8 cellular contexts compared by ENCODE assay signal in the genomic region with DNA sequence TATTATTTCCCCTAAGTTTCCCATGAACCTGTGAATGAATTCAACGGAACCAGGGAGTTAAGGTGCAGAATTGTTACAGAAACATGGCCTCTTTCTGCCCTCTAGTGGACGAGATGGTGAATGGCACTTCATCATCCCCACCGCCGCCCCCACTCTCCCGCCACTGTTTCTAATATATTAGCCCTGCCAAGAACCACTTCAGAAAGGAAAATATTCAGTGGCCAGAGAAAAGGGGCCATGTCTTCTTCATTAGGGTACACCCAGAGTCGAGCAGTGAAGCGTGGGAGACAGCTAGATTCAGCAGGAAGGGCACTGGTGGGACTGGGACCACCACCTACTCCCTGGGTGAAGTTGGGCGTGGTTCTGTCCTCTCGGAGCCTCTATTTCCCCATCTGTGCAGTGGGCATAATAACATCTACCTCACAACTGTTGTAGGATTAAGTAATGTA. TPM values are rescaled to one million over a fixed set of nuclear protein-coding genes. Genes with fewer than 3 reads are reported as not detected.
DNase-seq lines count a peak whose midpoint lies in the region; ATAC-seq and TF ChIP-seq lines count a peak whose summit lies in the region.

No MANE protein-coding gene starts in this region.

- H4K20me1 ChIP-seq in GM23338 (replicated peaks; ENCODE audit: insufficient read depth), result no peaks in the 10 kb centered on the region

- H3K4me1 Mint-ChIP-seq in GM23338, result peaks cover 6% of the 10 kb centered on the region; the same call in 2 of the 3 replicates

- DNase-seq in BJ (ENCODE audit: low read depth), result no peak
- DNase-seq in GM23338 (ENCODE audit: low spot score), result peak; percentile 72
- DNase-seq in NCI-H82 treated with DMSO at 0.1 percent for 48 hours (lab: John Stamatoyannopoulos, UW; ENCODE audit: unreplicated experiment), result peak; percentile 5
- peak; percentile 71 for DNase-seq in activated effector memory CD4-positive, alpha-beta T cell treated with anti-CD3 and anti-CD28 coated beads, Interleukin-2, amount 50 U/mL, for 16 hours
- DNase-seq in heart right ventricle, result peak in 1 of 2 donors; percentile 45
- DNase-seq in gastrocnemius medialis, result no peak
- DNase-seq in lower leg skin (ENCODE audit: low spot score in 2 of 2), result no peak

- H3K4me2 ChIP-seq in GM23338, result no peak overlapping the region

- intact Hi-C loops in heart right ventricle (cut with DNase I) (loop anchor here (1.0 to 10.0 kb wide), 10 partner anchors 40 to 400 kb away; no protein-coding TSS in a partner anchor), gastrocnemius medialis (cut with DNase I; ENCODE audit: low total_unique reads) (loop anchor here (1.0 to 10.0 kb wide), 3 partner anchors 148 to 398 kb away; no protein-coding TSS in a partner anchor), lower leg skin (cut with DNase I; ENCODE audit: low total_unique reads) (loop anchor here (2.0 to 10.0 kb wide), 2 partner anchors 222 to 442 kb away; no protein-coding TSS in a partner anchor)

- H3K4me1 ChIP-seq in GM23338 (ENCODE audit: insufficient read depth) (no peaks in the 10 kb centered on the region), heart right ventricle (peaks cover 0 to 21% (median 8%) of the 10 kb centered on the region in 9 donors), gastrocnemius medialis (peaks cover 0 to 4% of the 10 kb centered on the region in 2 donors)

- TF ChIP-seq POLR2A in gastrocnemius medialis (IDR thresholded peaks at IDR 0.05), result no peak
- no peak for TF ChIP-seq POLR2A in lower leg skin (IDR thresholded peaks at IDR 0.05)

- in situ Hi-C loops in gastrocnemius medialis (cut with MboI; ENCODE audit: low sequenced_read_pairs in 4 of 4), result loop anchor here in 3 of 4 donors (10.0 to 25.0 kb wide), 3 partner anchors 218 to 442 kb away; no protein-coding TSS in a partner anchor

- no peaks in the 10 kb centered on the region for H3K79me2 ChIP-seq in GM23338 (replicated peaks; ENCODE audit: insufficient read depth)

- no peak overlapping the region for H3K27ac Mint-ChIP-seq in GM23338

- TF ChIP-seq CTCF in BJ (IDR thresholded peaks at IDR 0.05; ENCODE audit: insufficient read depth, low read depth, low read length) (peak; percentile 73), GM23338 (conservative IDR thresholded peaks at IDR 0.05; ENCODE audit: low read depth in 2 of 2) (peak; percentile 45 to 77; a peak in 3 of 4 replicates), heart right ventricle (IDR thresholded peaks at IDR 0.05) (peak; percentile 77 to 91 (median 86)), gastrocnemius medialis (IDR thresholded peaks at IDR 0.05 in 4 of 5, conservative IDR thresholded peaks at IDR 0.05 in 1 of 5) (peak in 4 of 5 experiments; percentile 29 to 87 (median 65)), lower leg skin (IDR thresholded peaks at IDR 0.05) (no peak)

- no peaks in the 10 kb centered on the region for H3F3A ChIP-seq in GM23338 (replicated peaks; ENCODE audit: low read depth)

- POLR2A ChIA-PET in BJ (lab: Charles Lee), result no interaction called here

- no peaks in the 10 kb centered on the region for H3K36me3 Mint-ChIP-seq in GM23338 (ENCODE audit: low read depth)

- 0 out of 2 replicates have a peak overlapping the region, but pooled peaks have one; percentile 33 for H2AFZ ChIP-seq in GM23338

- WGBS in heart right ventricle, 2 donors, result 14 to 15% methylated on average over 9 of the region's 9 CpGs
- WGBS in lower leg skin, 2 donors, result 15 to 16% methylated on average over 9 of the region's 9 CpGs

- H3K9me2 ChIP-seq in GM23338 (ENCODE audit: insufficient read depth), result no peaks in the 10 kb centered on the region

- H3K4me3 Mint-ChIP-seq in GM23338, result no peak overlapping the region

- H3K27me3 Mint-ChIP-seq in GM23338 (ENCODE audit: insufficient read depth, low read depth, poor library complexity), result peaks cover 4% of the 10 kb centered on the region

- ATAC-seq in GM23338 (peak; percentile 80), heart right ventricle (peak; percentile 39 to 81 (median 72)), gastrocnemius medialis (peak; percentile 61 to 82), HG03442 (IDR thresholded peaks at IDR 0.05; ENCODE audit: unreplicated experiment) (no peak)

- H3K27ac ChIP-seq in GM23338 (ENCODE audit: low read depth) (no peak overlapping the region), heart right ventricle (peak overlapping the region in 8 of 10 donors; percentile 51 to 78 (median 69)), gastrocnemius medialis (peak overlapping the region in 3 of 4 donors; percentile 33 to 59 (median 47))

- no peak overlapping the region for H3K4me3 ChIP-seq in BJ (ENCODE audit: low read depth, low read length)
- no peak overlapping the region for H3K4me3 ChIP-seq in GM23338
- H3K4me3 ChIP-seq in heart right ventricle, result peak overlapping the region in 7 of 10 donors; percentile 17 to 45 (median 40)
- peak overlapping the region in 2 of 4 donors; percentile 2 to 9 for H3K4me3 ChIP-seq in gastrocnemius medialis
- no peak overlapping the region for H3K4me3 ChIP-seq in lower leg skin (ENCODE audit: low read depth, poor library complexity, severe bottlenecking)

- peaks cover 0 to 5% (median 0%) of the 10 kb centered on the region in 11 donors for H3K9me3 ChIP-seq in heart right ventricle
- H3K9me3 ChIP-seq in gastrocnemius medialis, result no peaks in the 10 kb centered on the region

- CTCF ChIA-PET in BJ (lab: Yijun Ruan, JAX), result interaction anchor here (0.7 to 5.4 kb wide), 16 partner anchors 10 to 545 kb away, joined by 3 to 73 read pairs (median 4); partner anchors contain the start of gene SYT13

- H3K36me3 ChIP-seq in BJ (ENCODE audit: control insufficient read depth, insufficient read depth, low read length) (no peaks in the 10 kb centered on the region), GM23338 (ENCODE audit: insufficient read depth) (no peaks in the 10 kb centered on the region), heart right ventricle (no peaks in the 10 kb centered on the region), gastrocnemius medialis (no peaks in the 10 kb centered on the region)

- H3K9me3 Mint-ChIP-seq in GM23338, result no peaks in the 10 kb centered on the region

- H3K27me3 ChIP-seq in BJ (ENCODE audit: control insufficient read depth, insufficient read depth, low read length) (peaks cover 4% of the 10 kb centered on the region), GM23338 (ENCODE audit: insufficient read depth) (no peaks in the 10 kb centered on the region), heart right ventricle (peaks cover 0 to 5% (median 0%) of the 10 kb centered on the region in 7 donors), gastrocnemius medialis (peaks cover 0 to under 1% (median 0%) of the 10 kb centered on the region in 3 donors)

TF ChIP-seq in GM23338, 12 proteins besides CTCF, POLR2A, EP300 and RAD21:
- TF ChIP-seq EZH2 (IDR thresholded peaks at IDR 0.05; ENCODE audit: low read depth, unreplicated experiment), result no peak
- TF ChIP-seq ZNF114 (CRISPR knock-in tag; IDR thresholded peaks at IDR 0.05), result no peak
- no peak for TF ChIP-seq POLR2AphosphoS5 (IDR thresholded peaks at IDR 0.05; ENCODE audit: low read depth)

RNA-seq across cellular contexts. Expression of gene SYT13, which starts 46.4 kb away (rescaled TPM):
- polyA plus RNA-seq in BJ (2011; rRNA removed), result not detected in 2 replicates
- not detected in 2 replicates for polyA minus RNA-seq in BJ (2011; rRNA and poly(A)+ RNA removed)
- total RNA-seq in GM23338 (2014; rRNA removed; shearing (Covaris generic)), result 16.3 and 17.1 TPM in 2 replicates
- polyA plus RNA-seq in GM23338 (2016; fragmentation: Nextera tagmentation; extraction: Ambion mirVana), result 3.4 and 3.5 TPM in 2 replicates
- total RNA-seq in heart right ventricle, result 1 to 10 TPM in 9 of 10 donors, under 1 TPM in 1; 0.93 to 7.7 (median 2.6) TPM
- under 1 TPM; 0.51 to 0.67 TPM for polyA plus RNA-seq in heart right ventricle
- under 1 TPM in 1 of 4 donors, not detected in 3; 0.15 TPM for total RNA-seq in gastrocnemius medialis
- total RNA-seq in lower leg skin, result 1 to 10 TPM in 1 of 4 donors, under 1 TPM in 1, not detected in 2; 0.03 to 1.6 TPM

Comparison
In these comparisons a context has a peak if more than half of its experiments do, and no peak if none do; other contexts are left out.
1. DNase-seq: peak in GM23338 (single experiment), NCI-H82 treated with DMSO at 0.1 percent for 48 hours (single experiment) and activated effector memory CD4-positive, alpha-beta T cell treated with anti-CD3 and anti-CD28 coated beads, Interleukin-2, amount 50 U/mL, for 16 hours (single experiment); none in BJ (single experiment), gastrocnemius medialis (0 of 2) and lower leg skin (0 of 2).
2. H3K4me3 ChIP-seq: peak in heart right ventricle (7 of 10); none in BJ (single experiment), GM23338 (single experiment) and lower leg skin (single experiment).
3. CTCF ChIP-seq: peak in BJ (single experiment), GM23338 (2 of 2), heart right ventricle (9 of 9) and gastrocnemius medialis (4 of 5); none in lower leg skin (0 of 3).